Comparison of ENCODE assay signal across 25 cellular contexts in the genomic region with DNA sequence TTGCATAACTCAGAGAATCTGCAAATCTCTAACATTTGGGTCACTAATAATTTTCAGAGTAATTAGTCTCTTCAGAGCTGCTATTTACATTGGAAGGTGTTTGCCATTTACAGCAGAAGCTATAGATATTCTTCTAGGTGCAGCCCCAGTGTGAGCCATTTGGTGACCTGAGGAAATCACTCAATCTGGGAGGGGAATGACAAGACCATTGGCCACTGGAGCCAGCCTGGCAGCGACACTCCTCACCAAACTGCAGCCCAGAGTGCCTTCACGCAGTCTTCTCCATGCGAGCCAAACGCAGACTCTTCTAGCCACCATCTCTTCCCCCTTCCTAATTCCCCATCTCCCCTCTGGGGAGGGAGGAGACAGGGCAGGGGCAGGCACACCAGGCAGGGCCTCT.
"Had no signal": no experiment of that assay in that cellular context is flagged by ENCODE, and none has a peak within 500 bp of the region (broad histone marks: within the 10 kb centered on the region; RNA-seq: fewer than 3 reads in every experiment).

No MANE protein-coding gene starts in this region.

- ATAC-seq: left cardiac atrium; lower lobe of right lung; natural killer cell; pancreas; psoas muscle; right lobe of liver; stimulated activated effector memory CD8-positive, alpha-beta T cell treated with anti-CD3 and anti-CD28 coated beads, Interleukin-12 subunit alpha, Interleukin-12 subunit beta, amount 100 ng/mL, for 72 hours; stimulated activated naive CD8-positive, alpha-beta T cell treated with anti-CD3 and anti-CD28 coated beads, Interleukin-15, amount 100 ng/mL, for 72 hours; upper lobe of right lung had no signal

- H3K27me3 Mint-ChIP-seq: stimulated activated naive CD8-positive, alpha-beta T cell treated with anti-CD3 and anti-CD28 coated beads, Interleukin-15, amount 100 ng/mL, for 72 hours had no signal

- H3K27me3 ChIP-seq: hepatocyte, right lobe of liver, testis, tibial nerve, upper lobe of right lung, vagina had no signal

- DNase-seq: effector CD8-positive, alpha-beta T cell; foreskin melanocyte; head of caudate nucleus; kidney; left cardiac atrium; left ventricle myocardium inferior; lower lobe of right lung; natural killer cell; occipital lobe; pancreas; psoas muscle; retina; right lobe of liver; stimulated activated CD4-positive, alpha-beta T cell treated with anti-CD3 and anti-CD28 coated beads, Interleukin-4, amount 100 ng/mL, for 1 hour; stimulated activated CD8-positive, alpha-beta memory T cell treated with anti-CD3 and anti-CD28 coated beads, Interleukin-4, amount 100 ng/mL, for 48 hours; stimulated activated naive CD8-positive, alpha-beta T cell treated with anti-CD3 and anti-CD28 coated beads, Interleukin-15, amount 100 ng/mL, for 72 hours; testis; upper lobe of right lung had no signal

- H3K4me1 ChIP-seq: lower lobe of right lung, pancreas, psoas muscle, right lobe of liver, testis, upper lobe of right lung, vagina had no signal

- H3K27ac ChIP-seq: hepatocyte, left ventricle myocardium inferior, lower lobe of right lung, pancreas, psoas muscle, right lobe of liver, testis, tibial nerve, upper lobe of right lung, vagina had no signal

- H3K4me3 Mint-ChIP-seq: memory B cell; mesothelial cell of epicardium; natural killer cell; neural crest cell; stimulated activated effector memory CD8-positive, alpha-beta T cell treated with anti-CD3 and anti-CD28 coated beads, Interleukin-12 subunit alpha, Interleukin-12 subunit beta, amount 100 ng/mL, for 72 hours; stimulated activated naive CD8-positive, alpha-beta T cell treated with anti-CD3 and anti-CD28 coated beads, Interleukin-15, amount 100 ng/mL, for 72 hours had no signal

- H3K9me3 Mint-ChIP-seq: memory B cell; stimulated activated effector memory CD8-positive, alpha-beta T cell treated with anti-CD3 and anti-CD28 coated beads, Interleukin-12 subunit alpha, Interleukin-12 subunit beta, amount 100 ng/mL, for 72 hours had no signal

- H3K36me3 ChIP-seq: left ventricle myocardium inferior, lower lobe of right lung, pancreas, right lobe of liver, tibial nerve, upper lobe of right lung, vagina had no signal

- H3K4me1 Mint-ChIP-seq: memory B cell; natural killer cell; neural crest cell; stimulated activated effector memory CD8-positive, alpha-beta T cell treated with anti-CD3 and anti-CD28 coated beads, Interleukin-12 subunit alpha, Interleukin-12 subunit beta, amount 100 ng/mL, for 72 hours; stimulated activated naive CD8-positive, alpha-beta T cell treated with anti-CD3 and anti-CD28 coated beads, Interleukin-15, amount 100 ng/mL, for 72 hours had no signal

- H3K9me3 ChIP-seq: left ventricle myocardium inferior, lower lobe of right lung, pancreas, psoas muscle, right lobe of liver, testis, tibial nerve, upper lobe of right lung, vagina had no signal

- H3K4me3 ChIP-seq: hepatocyte, left ventricle myocardium inferior, lower lobe of right lung, pancreas, psoas muscle, right lobe of liver, testis, tibial nerve, upper lobe of right lung, vagina had no signal

- H3K36me3 Mint-ChIP-seq: memory B cell; mesothelial cell of epicardium; natural killer cell; stimulated activated effector memory CD8-positive, alpha-beta T cell treated with anti-CD3 and anti-CD28 coated beads, Interleukin-12 subunit alpha, Interleukin-12 subunit beta, amount 100 ng/mL, for 72 hours had no signal

- H3K27ac Mint-ChIP-seq: memory B cell; mesothelial cell of epicardium; natural killer cell; stimulated activated effector memory CD8-positive, alpha-beta T cell treated with anti-CD3 and anti-CD28 coated beads, Interleukin-12 subunit alpha, Interleukin-12 subunit beta, amount 100 ng/mL, for 72 hours; stimulated activated naive CD8-positive, alpha-beta T cell treated with anti-CD3 and anti-CD28 coated beads, Interleukin-15, amount 100 ng/mL, for 72 hours had no signal
